Comparison of ENCODE assay signal across 22 cellular contexts in the genomic region with DNA sequence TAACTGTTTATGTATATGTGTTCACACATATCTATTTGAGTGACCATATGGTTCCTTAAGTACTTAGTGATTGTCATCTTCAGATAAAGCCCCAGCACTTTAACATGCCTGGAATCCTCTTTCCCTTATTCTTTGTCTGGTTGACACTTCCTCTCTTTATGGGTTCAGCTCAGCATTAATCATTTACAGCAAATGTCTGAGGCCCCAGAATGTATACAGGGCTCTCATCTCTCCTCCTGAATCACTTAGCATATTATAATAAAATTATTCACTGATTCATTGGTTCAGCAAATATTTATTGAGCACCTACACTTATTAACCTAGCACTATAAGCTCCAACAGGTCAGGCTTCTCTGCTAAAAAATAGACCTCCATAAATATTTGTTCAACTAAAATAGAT. TPM values are rescaled to one million over a fixed set of nuclear protein-coding genes. Genes with fewer than 3 reads are reported as not detected.
"Had no signal": no experiment of that assay in that cellular context is flagged by ENCODE, and none has a peak within 500 bp of the region (broad histone marks: within the 10 kb centered on the region; RNA-seq: fewer than 3 reads in every experiment).

No MANE protein-coding gene starts in this region.

- ATAC-seq: activated CD4-positive, alpha-beta T cell treated with anti-CD3 and anti-CD28 coated beads for 36 hours; activated T-cell treated with anti-CD3 and anti-CD28 coated beads, Interleukin-2, amount 50 U/mL, for 72 hours; lower lobe of right lung; naive thymus-derived CD8-positive, alpha-beta T cell; psoas muscle; sciatic nerve; stimulated activated memory B cell treated with anti-CD40 and anti-IgM and Interleukin-4, amounts not matched to agents 10 μg/mL and 1 μg/mL and 100 μg/mL, for 72 hours had no signal

- H3K9me3 Mint-ChIP-seq: activated CD4-positive, alpha-beta memory T cell treated with anti-CD3 and anti-CD28 coated beads, Interleukin-2, amount 10 ng/mL, durations not matched to agents 7 days and 5 days; activated T-cell treated with anti-CD3 and anti-CD28 coated beads, Interleukin-2, amount 50 U/mL, for 72 hours; naive thymus-derived CD8-positive, alpha-beta T cell; T-helper 2 cell treated with Interferon-gamma antibody and Interleukin-4, amounts not matched to agents 5 μg/mL and 100 μg/mL, for 36 hours had no signal

- H3K4me3 Mint-ChIP-seq: activated CD4-positive, alpha-beta memory T cell treated with anti-CD3 and anti-CD28 coated beads, Interleukin-2, amount 10 ng/mL, durations not matched to agents 7 days and 5 days; activated CD4-positive, alpha-beta T cell treated with anti-CD3 and anti-CD28 coated beads for 36 hours; activated T-cell treated with anti-CD3 and anti-CD28 coated beads, Interleukin-2, amount 50 U/mL, for 72 hours; naive thymus-derived CD8-positive, alpha-beta T cell; stimulated activated memory B cell treated with anti-CD40 and anti-IgM and Interleukin-4, amounts not matched to agents 10 μg/mL and 1 μg/mL and 100 μg/mL, for 72 hours; T-helper 2 cell treated with Interferon-gamma antibody and Interleukin-4, amounts not matched to agents 5 μg/mL and 100 μg/mL, for 36 hours had no signal

- H3K9me3 ChIP-seq: lower lobe of right lung, psoas muscle, spleen, tibial artery, uterus had no signal

- H3K4me2 ChIP-seq: hepatocyte had no signal

- H3K27me3 Mint-ChIP-seq: activated CD4-positive, alpha-beta memory T cell treated with anti-CD3 and anti-CD28 coated beads, Interleukin-2, amount 10 ng/mL, durations not matched to agents 7 days and 5 days; activated CD4-positive, alpha-beta T cell treated with anti-CD3 and anti-CD28 coated beads for 36 hours had no signal

- H3K27ac Mint-ChIP-seq: activated CD4-positive, alpha-beta memory T cell treated with anti-CD3 and anti-CD28 coated beads, Interleukin-2, amount 10 ng/mL, durations not matched to agents 7 days and 5 days; activated CD4-positive, alpha-beta T cell treated with anti-CD3 and anti-CD28 coated beads for 36 hours; activated T-cell treated with anti-CD3 and anti-CD28 coated beads, Interleukin-2, amount 50 U/mL, for 72 hours; stimulated activated memory B cell treated with anti-CD40 and anti-IgM and Interleukin-4, amounts not matched to agents 10 μg/mL and 1 μg/mL and 100 μg/mL, for 72 hours; T-helper 2 cell treated with Interferon-gamma antibody and Interleukin-4, amounts not matched to agents 5 μg/mL and 100 μg/mL, for 36 hours had no signal

- DNase-seq: activated CD4-positive, alpha-beta memory T cell treated with anti-CD3 and anti-CD28 coated beads, Interleukin-2, amount 10 ng/mL, durations not matched to agents 7 days and 5 days; activated CD4-positive, alpha-beta T cell treated with anti-CD3 and anti-CD28 coated beads for 36 hours; activated CD8-positive, alpha-beta memory T cell treated with anti-CD3 and anti-CD28 coated beads, Interleukin-2, amount 50 U/mL, for 4 hours; activated naive CD4-positive, alpha-beta T cell treated with Interleukin-2 at 50 U/mL for 16 hours; activated T-cell treated with anti-CD3 and anti-CD28 coated beads, Interleukin-2, amount 50 U/mL, for 72 hours; effector CD4-positive, alpha-beta T cell; kidney glomerular epithelial cell; lower lobe of right lung; naive thymus-derived CD8-positive, alpha-beta T cell; occipital lobe; psoas muscle; spleen; stimulated activated CD4-positive, alpha-beta T cell treated with anti-CD3 and anti-CD28 coated beads, Interleukin-1b, Interleukin-23, amount 100 ng/mL, for 48 hours; tibial artery; uterus had no signal

- H2AFZ ChIP-seq: hepatocyte had no signal

- H3K36me3 ChIP-seq: cardiac muscle cell, lower lobe of right lung, spleen, tibial artery, uterus had no signal

- H3K79me2 ChIP-seq: hepatocyte had no signal

- H3K4me3 ChIP-seq: cardiac muscle cell, hepatocyte, lower lobe of right lung, psoas muscle, spleen, tibial artery, uterus had no signal

- H3K4me1 ChIP-seq: lower lobe of right lung, tibial artery, uterus had no signal

- H3K27me3 ChIP-seq: cardiac muscle cell, hepatocyte, tibial artery, uterus had no signal

- H3K36me3 Mint-ChIP-seq: naive thymus-derived CD8-positive, alpha-beta T cell; stimulated activated memory B cell treated with anti-CD40 and anti-IgM and Interleukin-4, amounts not matched to agents 10 μg/mL and 1 μg/mL and 100 μg/mL, for 72 hours had no signal

- H3K27ac ChIP-seq: cardiac muscle cell, lower lobe of right lung, psoas muscle, spleen, tibial artery, uterus, VCaP had no signal

RNA-seq across cellular contexts. Expression of a gene that starts 43.5 kb away (rescaled TPM):
- total RNA-seq: astrocyte, cardiac muscle cell, hepatocyte had no signal
- polyA plus RNA-seq: cardiac muscle cell, hepatocyte had no signal
